ENCODE assay signal across 29 cellular contexts in the genomic region with DNA sequence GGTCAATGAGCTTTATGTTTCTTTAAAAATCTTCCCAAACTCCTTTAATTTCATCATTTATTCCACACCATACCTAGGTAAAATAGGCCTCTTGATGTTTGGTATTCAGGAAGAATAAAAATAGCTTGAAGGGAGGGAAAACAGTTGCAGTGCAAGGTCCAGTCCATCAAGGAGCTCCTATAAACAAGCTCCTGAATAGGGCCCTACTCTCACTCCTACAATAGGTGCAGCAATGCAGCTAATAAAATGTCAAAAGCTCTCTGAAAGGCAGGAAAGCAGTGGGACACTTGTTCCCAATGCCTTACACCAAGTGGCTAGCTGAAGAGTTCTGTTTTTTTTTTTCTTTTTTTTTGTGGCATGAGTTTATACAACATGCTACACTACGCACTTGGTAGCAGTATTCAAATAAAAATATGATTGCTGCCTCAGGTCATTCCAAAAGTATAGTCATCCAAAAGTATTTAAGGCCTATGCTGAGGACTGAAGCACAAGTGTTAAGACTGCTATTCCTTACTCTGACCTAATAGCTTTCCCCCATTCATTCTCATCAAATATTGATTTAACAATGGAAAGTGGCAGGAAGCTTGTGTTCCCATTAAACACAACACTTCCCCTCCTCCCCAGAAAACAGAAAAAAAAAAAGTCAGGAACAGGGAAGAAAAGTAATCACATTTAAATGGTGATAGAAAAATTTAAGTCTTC. TPM values are rescaled to one million over a fixed set of nuclear protein-coding genes. Genes with fewer than 3 reads are reported as not detected.
A peak's percentile ranks its signal among the peaks of the same experiment; 100 is the strongest.
DNase-seq lines count a peak whose midpoint lies in the region; ATAC-seq, FAIRE-seq and TF ChIP-seq lines count a peak whose summit lies in the region.
"Had no signal": no experiment of that assay in that cellular context is flagged by ENCODE, and none has a peak within 500 bp of the region (broad histone marks: within the 10 kb centered on the region; RNA-seq: fewer than 3 reads in every experiment).

No MANE protein-coding gene starts in this region.

- no peak for TF ChIP-seq RAD21 in HepG2 (CRISPR knock-in tag; IDR thresholded peaks at IDR 0.05)

- POLR2A ChIA-PET in activated B cell treated with CpG ODN at 0.5 μM for 24 hours (lab: Charles Lee) (no interaction called here), HepG2 (lab: Yijun Ruan, JAX) (interaction anchor here (1.3 to 1.6 kb wide), 3 partner anchors 14 to 77 kb away, joined by 3 to 11 read pairs (median 5); a partner anchor contains a TSS)

- WGBS in HepG2 (ENCODE audit: low lambda C conversion rate) = 97% methylated on average over 1 of the region's 1 CpG
- 29 to 56% (median 40%) methylated on average over 1 of the region's 1 CpG for WGBS in stomach, 5 donors

- peak overlapping the region; percentile 18 for H3K27ac Mint-ChIP-seq in activated CD8-positive, alpha-beta memory T cell treated with anti-CD3 and anti-CD28 coated beads, Interleukin-2, amount 10 ng/mL, durations not matched to agents 7 days and 5 days
- H3K27ac Mint-ChIP-seq in activated B cell treated with CpG ODN at 0.5 μM for 24 hours = peak overlapping the region; percentile 41

- H3K4me3 Mint-ChIP-seq in activated CD8-positive, alpha-beta memory T cell treated with anti-CD3 and anti-CD28 coated beads, Interleukin-2, amount 10 ng/mL, durations not matched to agents 7 days and 5 days = no peak overlapping the region
- no peak overlapping the region for H3K4me3 Mint-ChIP-seq in activated B cell treated with CpG ODN at 0.5 μM for 24 hours
- H3K4me3 Mint-ChIP-seq: activated naive CD4-positive, alpha-beta T cell treated with anti-CD3 and anti-CD28 coated beads for 36 hours had no signal

- TF ChIP-seq EP300 in HepG2 (IDR thresholded peaks at IDR 0.05; ENCODE audit: low read depth in 2 of 2, low read length in 2 of 2) (no peak), HepG2 (CRISPR knock-in tag; IDR thresholded peaks at IDR 0.05; ENCODE audit: borderline replicate concordance) (no peak), stomach (IDR thresholded peaks at IDR 0.05) (no peak)

- H3K9ac ChIP-seq in HepG2 (ENCODE audit: insufficient read depth, low read depth, low read length) = no peak overlapping the region
- H3K9ac ChIP-seq: SK-N-SH had no signal

- CTCF ChIA-PET in activated CD8-positive, alpha-beta memory T cell treated with anti-CD3 and anti-CD28 coated beads, Interleukin-2, amount 10 ng/mL, durations not matched to agents 7 days and 5 days (lab: Charles Lee) = interaction anchor here (1.6 kb wide), 1 partner anchor 14 kb away, joined by 5 read pairs; a partner anchor contains a TSS
- CTCF ChIA-PET in activated B cell treated with CpG ODN at 0.5 μM for 24 hours (lab: Charles Lee) (no interaction called here), HepG2 (lab: Yijun Ruan, JAX; ENCODE audit: low intra/inter-chr PET ratio, low total read pairs) (no interaction called here)

- H3K4me2 ChIP-seq in HepG2 (ENCODE audit: low read depth, low read length) = 0 out of 2 replicates have a peak overlapping the region, but pooled peaks have one; percentile 0
- H3K4me2 ChIP-seq: A549, hepatocyte, SK-N-SH had no signal

- TF ChIP-seq CTCF in activated B cell treated with CpG ODN at 0.5 μM for 24 hours (IDR thresholded peaks at IDR 0.05) (no peak), HepG2 (CRISPR knock-in tag; IDR thresholded peaks at IDR 0.05) (no peak), stomach (IDR thresholded peaks at IDR 0.05) (no peak)

- no peaks in the 10 kb centered on the region for H3K9me3 ChIP-seq in HepG2 (ENCODE audit: low read length)
- no peaks in the 10 kb centered on the region for H3K9me3 ChIP-seq in stomach
- H3K9me3 ChIP-seq: A549, SK-N-SH, tibial nerve had no signal

- no peaks in the 10 kb centered on the region for H3K9me3 Mint-ChIP-seq in activated CD8-positive, alpha-beta memory T cell treated with anti-CD3 and anti-CD28 coated beads, Interleukin-2, amount 10 ng/mL, durations not matched to agents 7 days and 5 days (ENCODE audit: low read depth)
- no peaks in the 10 kb centered on the region for H3K9me3 Mint-ChIP-seq in activated B cell treated with CpG ODN at 0.5 μM for 24 hours
- H3K9me3 Mint-ChIP-seq: activated naive CD4-positive, alpha-beta T cell treated with anti-CD3 and anti-CD28 coated beads for 36 hours had no signal

- no peak overlapping the region for H3K4me3 ChIP-seq in HepG2 (replicated peaks in 1 of 3; ENCODE audit: insufficient read depth in 1 of 3, low read depth in 2 of 3, low read length in 3 of 3)
- H3K4me3 ChIP-seq in stomach = no peak overlapping the region
- H3K4me3 ChIP-seq: A549, hepatocyte, tibial nerve had no signal

- peaks cover 58% of the 10 kb centered on the region for H3K36me3 Mint-ChIP-seq in activated CD8-positive, alpha-beta memory T cell treated with anti-CD3 and anti-CD28 coated beads, Interleukin-2, amount 10 ng/mL, durations not matched to agents 7 days and 5 days
- peaks cover 86% of the 10 kb centered on the region for H3K36me3 Mint-ChIP-seq in activated B cell treated with CpG ODN at 0.5 μM for 24 hours (ENCODE audit: low read depth)

- H3K27me3 ChIP-seq in HepG2 (ENCODE audit: control insufficient read depth in 1 of 2, insufficient read depth in 2 of 2, low read length in 2 of 2) (no peaks in the 10 kb centered on the region), stomach (no peaks in the 10 kb centered on the region)
- H3K27me3 ChIP-seq: hepatocyte, tibial nerve had no signal

- H3K27ac ChIP-seq in HepG2 (ENCODE audit: extremely low read length, insufficient read depth, low read length) (no peak overlapping the region), stomach (peak overlapping the region in 4 of 5 donors; percentile 30 to 60 (median 46))
- H3K27ac ChIP-seq: A549, hepatocyte, HL-60, RWPE1, tibial nerve had no signal

- no peak for DNase-seq in activated CD8-positive, alpha-beta memory T cell treated with anti-CD3 and anti-CD28 coated beads, Interleukin-2, amount 10 ng/mL, durations not matched to agents 7 days and 5 days
- DNase-seq in activated CD8-positive, alpha-beta memory T cell treated with anti-CD3 and anti-CD28 coated beads, Interleukin-2, amount 50 U/mL, for 48 hours = no peak
- DNase-seq in activated B cell treated with CpG ODN at 0.5 μM for 24 hours (no peak), HepG2 (ENCODE audit: low spot score) (no peak), stomach (no peak)
- DNase-seq: activated CD4-positive, alpha-beta T cell treated with anti-CD3 and anti-CD28 coated beads, Interleukin-2, amount 50 U/mL, for 4 hours; activated naive CD4-positive, alpha-beta T cell treated with anti-CD3 and anti-CD28 coated beads for 36 hours; aorta; Calu3; erythroblast; foreskin fibroblast; IMR-90; NCI-H2171; NCI-H526 treated with DMSO at 0.1 percent for 48 hours; SK-N-SH; small intestine; stimulated activated naive CD8-positive, alpha-beta T cell treated with anti-CD3 and anti-CD28 coated beads, Interleukin-15, Interleukin-2, amounts not matched to agents 100 U/mL and 50 U/mL, for 24 hours had no signal

- no peak overlapping the region for H2AFZ ChIP-seq in HepG2 (ENCODE audit: low read length)
- H2AFZ ChIP-seq: hepatocyte had no signal

- H3K4me1 Mint-ChIP-seq in activated CD8-positive, alpha-beta memory T cell treated with anti-CD3 and anti-CD28 coated beads, Interleukin-2, amount 10 ng/mL, durations not matched to agents 7 days and 5 days = peaks cover 11% of the 10 kb centered on the region
- H3K4me1 Mint-ChIP-seq in activated B cell treated with CpG ODN at 0.5 μM for 24 hours = peaks cover 3% of the 10 kb centered on the region

- H4K20me1 ChIP-seq in HepG2 (ENCODE audit: insufficient read depth, low read length) = no peaks in the 10 kb centered on the region

- no peaks in the 10 kb centered on the region for H3K79me2 ChIP-seq in HepG2 (ENCODE audit: insufficient read depth, low read length)
- H3K79me2 ChIP-seq: hepatocyte had no signal

- in situ Hi-C loops in HepG2 (cut with HindIII; ENCODE audit: extremely low pct_ligation_motif_present, low pct_unique_long_range_greater_than_20kb) = no loop called here

- no peak for TF ChIP-seq POLR2A in HepG2 (IDR thresholded peaks at IDR 0.05; ENCODE audit: insufficient read depth in 1 of 2, low read depth in 2 of 2, low read length in 2 of 2)
- no peak for TF ChIP-seq POLR2A in stomach (IDR thresholded peaks at IDR 0.05)

- H3K4me1 ChIP-seq in HepG2 (ENCODE audit: insufficient read depth, low read length) (peaks cover 21% of the 10 kb centered on the region), stomach (peaks cover under 1 to 25% (median 17%) of the 10 kb centered on the region in 4 donors)
- H3K4me1 ChIP-seq: A549, tibial nerve had no signal

- intact Hi-C loops in activated B cell treated with CpG ODN at 0.5 μM for 24 hours (cut with micrococcal nuclease) = no loop called here
- intact Hi-C loops in HepG2 (cut with micrococcal nuclease; ENCODE audit: unreplicated experiment) = no loop called here
- intact Hi-C loops in stomach (cut with DNase I; ENCODE audit: low total_unique reads) = no loop called here

- H3K27me3 Mint-ChIP-seq in activated CD8-positive, alpha-beta memory T cell treated with anti-CD3 and anti-CD28 coated beads, Interleukin-2, amount 10 ng/mL, durations not matched to agents 7 days and 5 days = no peaks in the 10 kb centered on the region
- no peaks in the 10 kb centered on the region for H3K27me3 Mint-ChIP-seq in activated B cell treated with CpG ODN at 0.5 μM for 24 hours

- no TSS peak for BruUV-seq in HepG2 (replicated peaks; lab: Mats Ljungman, UMichigan)

- ATAC-seq in activated CD8-positive, alpha-beta memory T cell treated with anti-CD3 and anti-CD28 coated beads, Interleukin-2, amount 10 ng/mL, durations not matched to agents 7 days and 5 days = no peak
- no peak for ATAC-seq in activated B cell treated with CpG ODN at 0.5 μM for 24 hours (ENCODE audit: low read depth)
- ATAC-seq in HepG2 = no peak
- no peak for ATAC-seq in GM19452 (IDR thresholded peaks at IDR 0.05; ENCODE audit: unreplicated experiment)
- ATAC-seq in HG02970 (IDR thresholded peaks at IDR 0.05; ENCODE audit: low FRiP score, unreplicated experiment) = no peak
- no peak for ATAC-seq in HG02973 (IDR thresholded peaks at IDR 0.05; ENCODE audit: unreplicated experiment)
- ATAC-seq: A549; stimulated activated naive CD8-positive, alpha-beta T cell treated with anti-CD3 and anti-CD28 coated beads, Interleukin-15, Interleukin-2, amounts not matched to agents 100 U/mL and 50 U/mL, for 24 hours had no signal

- H3K36me3 ChIP-seq in HepG2 (replicated peaks in 1 of 2; ENCODE audit: control insufficient read depth in 1 of 2, insufficient read depth in 2 of 2, low read length in 2 of 2) (peaks cover 12 to 65% of the 10 kb centered on the region in 2 experiments), stomach (peaks cover 57 to 100% (median 99%) of the 10 kb centered on the region in 4 donors)

- FAIRE-seq in HepG2 (lab: Jason Lieb, UNC) = no peak
- FAIRE-seq: A549, small intestine had no signal

RNA-seq across cellular contexts. Expression of a gene that starts 9.8 kb away (rescaled TPM):
- total RNA-seq in activated CD8-positive, alpha-beta memory T cell treated with anti-CD3 and anti-CD28 coated beads, Interleukin-2, amount 10 ng/mL, durations not matched to agents 7 days and 5 days = not detected
- total RNA-seq in activated B cell treated with CpG ODN at 0.5 μM for 24 hours = not detected in 2 replicates
- not detected in 2 replicates for total RNA-seq in HepG2 (2016; rRNA removed; fragmentation: Illumina TruSeq; extraction: Trizol)
- not detected in 2 replicates for total RNA-seq in HepG2 (2016; cell fraction: cytosol; rRNA removed; fragmentation: Illumina TruSeq; extraction: Trizol; ENCODE audit: low read depth)
- not detected in 2 replicates for total RNA-seq in HepG2 (2016; cell fraction: insoluble cytoplasmic fraction; rRNA removed; fragmentation: Illumina TruSeq; extraction: Trizol)
- total RNA-seq in HepG2 (2016; cell fraction: membrane; rRNA removed; fragmentation: Illumina TruSeq; extraction: Trizol) = not detected in 2 replicates
- total RNA-seq in HepG2 (2016; cell fraction: nucleus; rRNA removed; fragmentation: Illumina TruSeq; extraction: Trizol) = not detected in 2 replicates
- polyA plus RNA-seq in HepG2 (2011; rRNA removed) = 0.07 and 0.18 TPM in 2 replicates
- not detected in 2 replicates for polyA plus RNA-seq in HepG2 (2011; cell fraction: cytosol; rRNA removed)
- 0.34 and 0.36 TPM in 2 replicates for polyA plus RNA-seq in HepG2 (2011; cell fraction: nucleus; rRNA removed)
- polyA plus RNA-seq in HepG2 (2012) = not detected in 2 replicates
- not detected in 2 replicates for polyA plus RNA-seq in HepG2 (2016; cell fraction: cytosol; fragmentation: Illumina TruSeq; extraction: Trizol; ENCODE audit: low read depth)
- polyA plus RNA-seq in HepG2 (2016; cell fraction: insoluble cytoplasmic fraction; fragmentation: Illumina TruSeq; extraction: Trizol; ENCODE audit: low read depth) = not detected in 2 replicates
- polyA plus RNA-seq in HepG2 (2016; cell fraction: membrane; fragmentation: Illumina TruSeq; extraction: Trizol; ENCODE audit: low read depth) = not detected in 2 replicates
- polyA plus RNA-seq in HepG2 (2016; cell fraction: nucleus; fragmentation: Illumina TruSeq; extraction: Trizol; ENCODE audit: insufficient read depth, low read depth) = not detected in 2 replicates
- 0.40 TPM in 1 of 2 replicates, not detected in the other for polyA minus RNA-seq in HepG2 (2011; rRNA and poly(A)+ RNA removed; ENCODE audit: low replicate concordance)
- not detected in 2 replicates for polyA minus RNA-seq in HepG2 (2011; cell fraction: cytosol; rRNA and poly(A)+ RNA removed)
- polyA minus RNA-seq in HepG2 (2011; cell fraction: nucleus; rRNA and poly(A)+ RNA removed) = not detected in 2 replicates
- total RNA-seq in stomach = not detected
- not detected for polyA plus RNA-seq in stomach
- total RNA-seq: activated naive CD4-positive, alpha-beta T cell treated with anti-CD3 and anti-CD28 coated beads for 36 hours; aorta; Calu3; H4; hepatocyte; IMR-90; lower leg skin; M059J; T-helper 2 cell treated with Interferon-gamma antibody and Interleukin-4, amounts not matched to agents 100 ng/mL and 5 ng/mL, for 36 hours; tibial nerve had no signal
- polyA plus RNA-seq: A549, aorta, IMR-90, small intestine had no signal

RNA-seq across cellular contexts. Expression of a gene that starts 13.3 kb away (rescaled TPM):
- total RNA-seq in activated CD8-positive, alpha-beta memory T cell treated with anti-CD3 and anti-CD28 coated beads, Interleukin-2, amount 10 ng/mL, durations not matched to agents 7 days and 5 days = 10 to 100 TPM; 44.2 to 44.3 TPM
- 21.2 and 24.5 TPM in 2 replicates for total RNA-seq in activated B cell treated with CpG ODN at 0.5 μM for 24 hours
- 66.6 and 82.9 TPM in 2 replicates for total RNA-seq in HepG2 (2016; rRNA removed; fragmentation: Illumina TruSeq; extraction: Trizol)
- total RNA-seq in HepG2 (2016; cell fraction: cytosol; rRNA removed; fragmentation: Illumina TruSeq; extraction: Trizol; ENCODE audit: low read depth) = 16.7 and 20.1 TPM in 2 replicates
- total RNA-seq in HepG2 (2016; cell fraction: insoluble cytoplasmic fraction; rRNA removed; fragmentation: Illumina TruSeq; extraction: Trizol) = 68.9 and 89.4 TPM in 2 replicates
- 49.1 and 50.0 TPM in 2 replicates for total RNA-seq in HepG2 (2016; cell fraction: membrane; rRNA removed; fragmentation: Illumina TruSeq; extraction: Trizol)
- total RNA-seq in HepG2 (2016; cell fraction: nucleus; rRNA removed; fragmentation: Illumina TruSeq; extraction: Trizol) = 25.2 and 28.9 TPM in 2 replicates
- polyA plus RNA-seq in HepG2 (2011; rRNA removed) = 57.3 and 76.7 TPM in 2 replicates
- 49.4 and 72.7 TPM in 2 replicates for polyA plus RNA-seq in HepG2 (2011; cell fraction: cytosol; rRNA removed)
- polyA plus RNA-seq in HepG2 (2011; cell fraction: nucleus; rRNA removed) = 20.5 and 24.9 TPM in 2 replicates
- polyA plus RNA-seq in HepG2 (2012) = 41.0 and 52.7 TPM in 2 replicates
- polyA plus RNA-seq in HepG2 (2016; cell fraction: cytosol; fragmentation: Illumina TruSeq; extraction: Trizol; ENCODE audit: low read depth) = 22.8 and 23.2 TPM in 2 replicates
- polyA plus RNA-seq in HepG2 (2016; cell fraction: insoluble cytoplasmic fraction; fragmentation: Illumina TruSeq; extraction: Trizol; ENCODE audit: low read depth) = 95.2 and 103 TPM in 2 replicates
- polyA plus RNA-seq in HepG2 (2016; cell fraction: membrane; fragmentation: Illumina TruSeq; extraction: Trizol; ENCODE audit: low read depth) = 45.1 and 45.9 TPM in 2 replicates
- polyA plus RNA-seq in HepG2 (2016; cell fraction: nucleus; fragmentation: Illumina TruSeq; extraction: Trizol; ENCODE audit: insufficient read depth, low read depth) = 40.9 and 46.7 TPM in 2 replicates
- polyA minus RNA-seq in HepG2 (2011; rRNA and poly(A)+ RNA removed; ENCODE audit: low replicate concordance) = 21.5 and 23.1 TPM in 2 replicates
- polyA minus RNA-seq in HepG2 (2011; cell fraction: cytosol; rRNA and poly(A)+ RNA removed) = 34.2 and 40.5 TPM in 2 replicates
- 26.4 and 40.3 TPM in 2 replicates for polyA minus RNA-seq in HepG2 (2011; cell fraction: nucleus; rRNA and poly(A)+ RNA removed)
- total RNA-seq in stomach = 10 to 100 TPM; 32.6 to 88.8 (median 49.0) TPM
- polyA plus RNA-seq in stomach = 10 to 100 TPM; 36.5 to 39.6 (median 39.0) TPM

RNA-seq across cellular contexts. Expression of a gene that starts 37.4 kb away (rescaled TPM):
- total RNA-seq in activated CD8-positive, alpha-beta memory T cell treated with anti-CD3 and anti-CD28 coated beads, Interleukin-2, amount 10 ng/mL, durations not matched to agents 7 days and 5 days = 10 to 100 TPM; 79.2 to 79.4 TPM
- total RNA-seq in activated B cell treated with CpG ODN at 0.5 μM for 24 hours (70.2 and 79.8 TPM in 2 replicates), HepG2 (2016; rRNA removed; fragmentation: Illumina TruSeq; extraction: Trizol) (17.4 and 17.9 TPM in 2 replicates), stomach (100 to 1,000 TPM in 3 of 5 donors, 10 to 100 TPM in 2; 45.5 to 164 (median 138) TPM)
- total RNA-seq in HepG2 (2016; cell fraction: cytosol; rRNA removed; fragmentation: Illumina TruSeq; extraction: Trizol; ENCODE audit: low read depth) = 11.0 and 11.7 TPM in 2 replicates
- 16.1 and 18.3 TPM in 2 replicates for total RNA-seq in HepG2 (2016; cell fraction: insoluble cytoplasmic fraction; rRNA removed; fragmentation: Illumina TruSeq; extraction: Trizol)
- 25.4 and 27.5 TPM in 2 replicates for total RNA-seq in HepG2 (2016; cell fraction: membrane; rRNA removed; fragmentation: Illumina TruSeq; extraction: Trizol)
- 20.5 and 25.5 TPM in 2 replicates for total RNA-seq in HepG2 (2016; cell fraction: nucleus; rRNA removed; fragmentation: Illumina TruSeq; extraction: Trizol)
- polyA plus RNA-seq in HepG2 (2011; rRNA removed) (12.4 and 13.4 TPM in 2 replicates), stomach (10 to 100 TPM; 19.6 to 59.6 (median 37.2) TPM)
- 7.2 and 10.6 TPM in 2 replicates for polyA plus RNA-seq in HepG2 (2011; cell fraction: cytosol; rRNA removed)
- 11.6 and 14.9 TPM in 2 replicates for polyA plus RNA-seq in HepG2 (2011; cell fraction: nucleus; rRNA removed)
- polyA plus RNA-seq in HepG2 (2012) = 11.5 and 11.8 TPM in 2 replicates
- polyA plus RNA-seq in HepG2 (2016; cell fraction: cytosol; fragmentation: Illumina TruSeq; extraction: Trizol; ENCODE audit: low read depth) = 6.7 and 7.2 TPM in 2 replicates
- polyA plus RNA-seq in HepG2 (2016; cell fraction: insoluble cytoplasmic fraction; fragmentation: Illumina TruSeq; extraction: Trizol; ENCODE audit: low read depth) = 18.6 and 19.8 TPM in 2 replicates
- polyA plus RNA-seq in HepG2 (2016; cell fraction: membrane; fragmentation: Illumina TruSeq; extraction: Trizol; ENCODE audit: low read depth) = 17.5 and 20.0 TPM in 2 replicates
- 25.2 and 29.8 TPM in 2 replicates for polyA plus RNA-seq in HepG2 (2016; cell fraction: nucleus; fragmentation: Illumina TruSeq; extraction: Trizol; ENCODE audit: insufficient read depth, low read depth)
- 12.3 and 40.5 TPM in 2 replicates for polyA minus RNA-seq in HepG2 (2011; rRNA and poly(A)+ RNA removed; ENCODE audit: low replicate concordance)
- 13.4 and 18.1 TPM in 2 replicates for polyA minus RNA-seq in HepG2 (2011; cell fraction: cytosol; rRNA and poly(A)+ RNA removed)
- 22.0 and 31.1 TPM in 2 replicates for polyA minus RNA-seq in HepG2 (2011; cell fraction: nucleus; rRNA and poly(A)+ RNA removed)
